In the genomic region with DNA sequence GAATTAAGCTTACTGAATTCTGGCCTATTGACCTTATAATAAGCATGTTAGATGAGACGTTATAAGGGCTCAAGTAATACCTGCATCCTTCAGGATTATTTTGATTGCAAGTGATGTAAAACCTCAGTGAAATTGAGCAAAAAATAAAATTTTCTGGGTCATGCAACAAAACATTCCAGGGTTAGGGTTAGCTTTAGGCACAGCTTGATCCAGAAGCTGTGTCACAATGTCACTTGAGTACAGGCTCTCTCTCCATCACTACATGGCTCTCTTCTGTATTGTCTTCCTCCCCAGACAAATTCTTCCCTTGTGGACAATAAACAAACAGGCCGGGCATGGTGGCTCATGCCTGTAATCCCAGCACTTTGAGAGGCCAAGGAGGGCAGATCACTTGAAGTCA, we compare ENCODE assay signal across 10 cellular contexts. TPM values are rescaled to one million over a fixed set of nuclear protein-coding genes. Genes with fewer than 3 reads are reported as not detected.
"Had no signal": no experiment of that assay in that cellular context is flagged by ENCODE, and none has a peak within 500 bp of the region (broad histone marks: within the 10 kb centered on the region; RNA-seq: fewer than 3 reads in every experiment).

No MANE protein-coding gene starts in this region.

- DNase-seq: IMR-90, KBM-7, KG1 had no signal

- H3K4me3 ChIP-seq: K562 had no signal

- H3K27ac ChIP-seq: HL-60, KMS-11 had no signal

- H3K36me3 Mint-ChIP-seq: IgD-negative memory B cell had no signal

- FAIRE-seq: HTR-8/SVneo had no signal

- H3K4me2 ChIP-seq: KMS-11 had no signal

- H3K9ac ChIP-seq: KMS-11 had no signal

- H3K27ac Mint-ChIP-seq: IgD-negative memory B cell had no signal

- H3K9me3 Mint-ChIP-seq: IgD-negative memory B cell had no signal

RNA-seq across cellular contexts. Expression of a gene that starts 56.7 kb away (rescaled TPM):
- total RNA-seq: HT-29, HT1080, IMR-90, K562 had no signal
- polyA plus RNA-seq: IgD-negative memory B cell, IMR-90 had no signal

RNA-seq across cellular contexts. Expression of a gene that starts 58.4 kb away (rescaled TPM):
- total RNA-seq: IMR-90 had no signal
- polyA plus RNA-seq: IgD-negative memory B cell had no signal
